24 cellular contexts compared by ENCODE assay signal in the genomic region with DNA sequence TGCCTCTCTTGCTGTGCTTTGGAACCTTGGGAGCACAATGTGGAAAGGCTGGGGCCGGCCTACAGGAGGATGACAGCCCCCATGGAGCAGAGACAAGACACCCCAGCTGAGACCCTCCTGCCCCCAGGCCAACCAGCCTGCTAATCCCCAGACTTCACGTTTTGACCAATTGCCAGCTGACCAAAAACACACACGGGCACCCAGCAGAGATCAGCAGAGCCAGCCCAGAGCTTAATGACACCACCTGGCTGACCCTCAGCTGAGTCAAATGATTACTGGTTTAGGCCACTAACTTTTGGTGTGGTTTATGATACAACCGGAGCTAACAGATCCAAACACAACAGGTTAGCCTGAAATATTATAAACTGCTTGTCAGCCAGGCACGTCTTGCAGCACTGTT.
"Had no signal": no experiment of that assay in that cellular context is flagged by ENCODE, and none has a peak within 500 bp of the region (broad histone marks: within the 10 kb centered on the region; RNA-seq: fewer than 3 reads in every experiment).

No MANE protein-coding gene starts in this region.

- H3K27ac Mint-ChIP-seq: activated B cell treated with CpG ODN at 0.5 μM for 24 hours; activated CD4-positive, alpha-beta T cell treated with anti-CD3 and anti-CD28 coated beads, Interleukin-2, amount 10 ng/mL, durations not matched to agents 24 days and 14 days; activated naive CD8-positive, alpha-beta T cell; natural killer cell had no signal

- H3K9me3 Mint-ChIP-seq: activated B cell treated with CpG ODN at 0.5 μM for 24 hours; activated CD4-positive, alpha-beta T cell treated with anti-CD3 and anti-CD28 coated beads, Interleukin-2, amount 10 ng/mL, durations not matched to agents 24 days and 14 days; natural killer cell had no signal

- DNase-seq: activated B cell treated with CpG ODN at 0.5 μM for 24 hours; activated CD4-positive, alpha-beta T cell treated with anti-CD3 and anti-CD28 coated beads, Interleukin-2, amount 10 ng/mL, durations not matched to agents 24 days and 14 days; activated CD8-positive, alpha-beta memory T cell treated with anti-CD3 and anti-CD28 coated beads for 24 hours; activated gamma-delta T cell treated with Interleukin-2 at 50 U/mL for 16 hours; amniotic stem cell; body of pancreas; caudate nucleus; mammary epithelial cell; mucosa of descending colon; natural killer cell; nucleus accumbens; stimulated activated CD4-positive, alpha-beta T cell treated with anti-CD3 and anti-CD28 coated beads, Interleukin-15, amount 100 ng/mL, for 24 hours; stimulated activated CD4-positive, alpha-beta T cell treated with anti-CD3 and anti-CD28 coated beads, Interleukin-4, amount 100 ng/mL, for 24 hours; stimulated activated naive CD4-positive, alpha-beta T cell treated with Interleukin-2 at 50 U/mL for 16 hours; substantia nigra had no signal

- H3K9me3 ChIP-seq: body of pancreas, mucosa of descending colon, tibial nerve, vagina had no signal

- H3K27ac ChIP-seq: body of pancreas, hepatocyte, tibial nerve, vagina had no signal

- H2AFZ ChIP-seq: hepatocyte had no signal

- H3K27me3 ChIP-seq: body of pancreas, hepatocyte, tibial nerve, vagina had no signal

- H3K36me3 Mint-ChIP-seq: activated naive CD8-positive, alpha-beta T cell; natural killer cell had no signal

- ATAC-seq: body of pancreas, esophagus mucosa, left lobe of liver, mucosa of descending colon, natural killer cell had no signal

- H3K4me2 ChIP-seq: hepatocyte had no signal

- FAIRE-seq: colon, endometrium, keratinocyte had no signal

- H3K4me3 Mint-ChIP-seq: activated B cell treated with CpG ODN at 0.5 μM for 24 hours; activated CD4-positive, alpha-beta T cell treated with anti-CD3 and anti-CD28 coated beads, Interleukin-2, amount 10 ng/mL, durations not matched to agents 24 days and 14 days; activated naive CD8-positive, alpha-beta T cell; natural killer cell had no signal

- H3K4me3 ChIP-seq: body of pancreas, hepatocyte, mucosa of descending colon, tibial nerve, vagina had no signal

- H3K36me3 ChIP-seq: tibial nerve, vagina had no signal

- H3K79me2 ChIP-seq: hepatocyte had no signal

- H3K4me1 Mint-ChIP-seq: activated B cell treated with CpG ODN at 0.5 μM for 24 hours, natural killer cell had no signal

- H3K4me1 ChIP-seq: tibial nerve, vagina had no signal
